Comparison of ENCODE assay signal across 28 cellular contexts in the genomic region with DNA sequence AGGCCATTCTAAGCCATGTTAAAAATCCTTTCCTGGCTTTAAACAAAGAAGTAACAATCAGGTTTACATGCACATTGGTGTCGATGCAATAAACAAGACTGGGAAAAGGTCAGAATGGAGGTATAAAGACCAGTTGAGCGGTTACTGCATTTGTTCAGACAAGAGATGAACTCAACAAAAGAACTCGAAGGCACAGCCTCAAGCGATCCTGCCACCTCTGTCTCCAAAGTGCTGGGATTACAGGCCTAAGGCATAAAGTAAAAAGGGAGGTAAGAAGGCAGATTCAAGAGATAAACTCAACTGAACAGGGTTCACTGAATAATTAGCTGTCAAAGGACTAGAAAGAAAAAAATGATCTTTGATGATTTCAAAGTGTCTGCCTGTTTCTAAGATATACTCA.
"Had no signal": no experiment of that assay in that cellular context is flagged by ENCODE, and none has a peak within 500 bp of the region (broad histone marks: within the 10 kb centered on the region; RNA-seq: fewer than 3 reads in every experiment).

No MANE protein-coding gene starts in this region.

- H3K27me3 ChIP-seq: ascending aorta, dorsolateral prefrontal cortex had no signal

- H3K27ac Mint-ChIP-seq: activated CD4-positive, alpha-beta memory T cell treated with anti-CD3 and anti-CD28 coated beads for 36 hours; activated CD4-positive, alpha-beta T cell treated with anti-CD3 and anti-CD28 coated beads for 36 hours; activated CD4-positive, alpha-beta T cell treated with anti-CD3 and anti-CD28 coated beads, Interleukin-2, amount 10 ng/mL, durations not matched to agents 24 days and 14 days; activated CD8-positive, alpha-beta T cell treated with anti-CD3 and anti-CD28 coated beads, Interleukin-2, amount 10 ng/mL, durations not matched to agents 7 days and 5 days; activated naive CD4-positive, alpha-beta T cell treated with anti-CD3 and anti-CD28 coated beads, Interleukin-2, amount 10 ng/mL, durations not matched to agents 7 days and 5 days; activated naive CD4-positive, alpha-beta T cell treated with anti-CD3 and anti-CD28 coated beads, Interleukin-2, amount 50 U/mL, for 72 hours; activated naive CD8-positive, alpha-beta T cell treated with anti-CD3 and anti-CD28 coated beads, Interleukin-2, amount 10 ng/mL, durations not matched to agents 7 days and 5 days; activated T-cell treated with anti-CD3 and anti-CD28 coated beads, Interleukin-2, amount 50 U/mL, for 24 hours; dendritic cell treated with granulocyte-macrophage colony-stimulating factor and Interleukin-4, amounts not matched to agents 40 ng/mL and 50 ng/mL, for 4 days; endodermal cell had no signal

- H3K4me3 Mint-ChIP-seq: activated CD4-positive, alpha-beta memory T cell treated with anti-CD3 and anti-CD28 coated beads for 36 hours; activated CD4-positive, alpha-beta T cell treated with anti-CD3 and anti-CD28 coated beads for 36 hours; activated CD4-positive, alpha-beta T cell treated with anti-CD3 and anti-CD28 coated beads, Interleukin-2, amount 10 ng/mL, durations not matched to agents 24 days and 14 days; activated CD8-positive, alpha-beta T cell treated with anti-CD3 and anti-CD28 coated beads, Interleukin-2, amount 10 ng/mL, durations not matched to agents 7 days and 5 days; activated naive CD4-positive, alpha-beta T cell treated with anti-CD3 and anti-CD28 coated beads, Interleukin-2, amount 10 ng/mL, durations not matched to agents 7 days and 5 days; activated naive CD8-positive, alpha-beta T cell treated with anti-CD3 and anti-CD28 coated beads, Interleukin-2, amount 10 ng/mL, durations not matched to agents 7 days and 5 days; activated T-cell treated with anti-CD3 and anti-CD28 coated beads, Interleukin-2, amount 50 U/mL, for 24 hours; activated T-cell treated with anti-CD3 and anti-CD28 coated beads, Interleukin-2, amount 50 U/mL, for 72 hours; brain; central memory CD8-positive, alpha-beta T cell; dendritic cell treated with granulocyte-macrophage colony-stimulating factor and Interleukin-4, amounts not matched to agents 40 ng/mL and 50 ng/mL, for 4 days; endodermal cell had no signal

- H3K4me1 ChIP-seq: ascending aorta had no signal

- H3K27me3 Mint-ChIP-seq: activated CD4-positive, alpha-beta memory T cell treated with anti-CD3 and anti-CD28 coated beads for 36 hours; activated CD4-positive, alpha-beta T cell treated with anti-CD3 and anti-CD28 coated beads for 36 hours; activated CD4-positive, alpha-beta T cell treated with anti-CD3 and anti-CD28 coated beads, Interleukin-2, amount 10 ng/mL, durations not matched to agents 24 days and 14 days; activated naive CD4-positive, alpha-beta T cell treated with anti-CD3 and anti-CD28 coated beads, Interleukin-2, amount 10 ng/mL, durations not matched to agents 7 days and 5 days; activated naive CD8-positive, alpha-beta T cell treated with anti-CD3 and anti-CD28 coated beads, Interleukin-2, amount 10 ng/mL, durations not matched to agents 7 days and 5 days; activated T-cell treated with anti-CD3 and anti-CD28 coated beads, Interleukin-2, amount 50 U/mL, for 24 hours; brain; central memory CD8-positive, alpha-beta T cell; dendritic cell treated with granulocyte-macrophage colony-stimulating factor and Interleukin-4, amounts not matched to agents 40 ng/mL and 50 ng/mL, for 4 days had no signal

- H3K36me3 ChIP-seq: ascending aorta, WERI-Rb-1 had no signal

- H3K27ac ChIP-seq: ascending aorta, coronary artery, WERI-Rb-1 had no signal

- H3K9me3 ChIP-seq: ascending aorta had no signal

- H3K9me3 Mint-ChIP-seq: activated CD4-positive, alpha-beta memory T cell treated with anti-CD3 and anti-CD28 coated beads for 36 hours; activated CD4-positive, alpha-beta T cell treated with anti-CD3 and anti-CD28 coated beads, Interleukin-2, amount 10 ng/mL, durations not matched to agents 24 days and 14 days; activated naive CD4-positive, alpha-beta T cell treated with anti-CD3 and anti-CD28 coated beads, Interleukin-2, amount 10 ng/mL, durations not matched to agents 7 days and 5 days; activated naive CD8-positive, alpha-beta T cell treated with anti-CD3 and anti-CD28 coated beads, Interleukin-2, amount 10 ng/mL, durations not matched to agents 7 days and 5 days; activated T-cell treated with anti-CD3 and anti-CD28 coated beads, Interleukin-2, amount 50 U/mL, for 24 hours; central memory CD8-positive, alpha-beta T cell; dendritic cell treated with granulocyte-macrophage colony-stimulating factor and Interleukin-4, amounts not matched to agents 40 ng/mL and 50 ng/mL, for 4 days; endodermal cell had no signal

- DNase-seq: activated CD4-positive, alpha-beta memory T cell treated with anti-CD3 and anti-CD28 coated beads for 36 hours; activated CD4-positive, alpha-beta T cell treated with anti-CD3 and anti-CD28 coated beads for 36 hours; activated CD4-positive, alpha-beta T cell treated with anti-CD3 and anti-CD28 coated beads, Interleukin-2, amount 10 ng/mL, durations not matched to agents 24 days and 14 days; activated CD4-positive, CD25-positive, alpha-beta regulatory T cell; activated CD4-positive, CD25-positive, alpha-beta regulatory T cell treated with anti-CD3 and anti-CD28 coated beads, Interleukin-2, amount 50 U/mL, for 72 hours; activated CD8-positive, alpha-beta memory T cell treated with anti-CD3 and anti-CD28 coated beads, Interleukin-2, amount 50 U/mL, for 48 hours; activated CD8-positive, alpha-beta T cell treated with anti-CD3 and anti-CD28 coated beads, Interleukin-2, amount 10 ng/mL, durations not matched to agents 7 days and 5 days; activated gamma-delta T cell; activated naive CD4-positive, alpha-beta T cell; activated naive CD4-positive, alpha-beta T cell treated with anti-CD3 and anti-CD28 coated beads, Interleukin-2, amount 10 ng/mL, durations not matched to agents 7 days and 5 days; activated naive CD8-positive, alpha-beta T cell treated with anti-CD3 and anti-CD28 coated beads, Interleukin-2, amount 10 ng/mL, durations not matched to agents 7 days and 5 days; activated T-cell treated with anti-CD3 and anti-CD28 coated beads for 4 hours; activated T-cell treated with anti-CD3 and anti-CD28 coated beads, Interleukin-2, amount 50 U/mL, for 24 hours; activated T-cell treated with anti-CD3 and anti-CD28 coated beads, Interleukin-2, amount 50 U/mL, for 72 hours; dorsolateral prefrontal cortex; effector memory CD4-positive, alpha-beta T cell; endodermal cell; foreskin fibroblast; T-helper 1 cell; T-helper 2 cell; WERI-Rb-1 had no signal

- H3K4me1 Mint-ChIP-seq: brain had no signal

- H3K36me3 Mint-ChIP-seq: activated CD4-positive, alpha-beta memory T cell treated with anti-CD3 and anti-CD28 coated beads for 36 hours had no signal

- H3K4me3 ChIP-seq: ascending aorta, coronary artery, dorsolateral prefrontal cortex had no signal

- ATAC-seq: activated CD4-positive, alpha-beta T cell treated with anti-CD3 and anti-CD28 coated beads for 36 hours; activated CD8-positive, alpha-beta T cell treated with anti-CD3 and anti-CD28 coated beads, Interleukin-2, amount 10 ng/mL, durations not matched to agents 7 days and 5 days; activated naive CD4-positive, alpha-beta T cell treated with anti-CD3 and anti-CD28 coated beads, Interleukin-2, amount 50 U/mL, for 72 hours; activated T-cell treated with anti-CD3 and anti-CD28 coated beads, Interleukin-2, amount 50 U/mL, for 72 hours; esophagus mucosa had no signal
